Comparison of ENCODE assay signal across 20 cellular contexts in genomic region chr3:194775731-194776130, GRCh38.
"Had no signal": no experiment of that assay in that cellular context is flagged by ENCODE, and none has a peak within 500 bp of the region (broad histone marks: within the 10 kb centered on the region; RNA-seq: fewer than 3 reads in every experiment).

No MANE protein-coding gene starts in this region.

- H3K9me3 ChIP-seq: breast epithelium had no signal

- DNase-seq: activated B cell treated with CpG ODN at 0.5 μM for 24 hours; activated CD4-positive, alpha-beta T cell treated with anti-CD3 and anti-CD28 coated beads for 1 hour; activated CD4-positive, alpha-beta T cell treated with anti-CD3 and anti-CD28 coated beads, Interleukin-2, amount 10 ng/mL, durations not matched to agents 24 days and 14 days; activated CD4-positive, alpha-beta T cell treated with anti-CD3 and anti-CD28 coated beads, Interleukin-2, amount 50 U/mL, for 48 hours; activated CD8-positive, alpha-beta memory T cell treated with anti-CD3 and anti-CD28 coated beads, Interleukin-2, amount 10 ng/mL, durations not matched to agents 7 days and 5 days; activated effector memory CD4-positive, alpha-beta T cell treated with Interleukin-2 at 50 U/mL for 16 hours; activated naive CD4-positive, alpha-beta T cell; activated T-cell treated with anti-CD3 and anti-CD28 coated beads, Interleukin-2, amount 50 U/mL, for 24 hours; aorta; central memory CD4-positive, alpha-beta T cell; NCI-H1092; NCI-H1417; NCI-H1930; NCI-H2171; NCI-H226; PC-3; SIG-M5; T-helper 17 cell; T-helper 9 cell had no signal

- H3K4me3 ChIP-seq: breast epithelium had no signal

- H3K27me3 ChIP-seq: breast epithelium had no signal

- H3K36me3 ChIP-seq: breast epithelium had no signal
